ENCODE assay signal across 19 cellular contexts in the genomic region with DNA sequence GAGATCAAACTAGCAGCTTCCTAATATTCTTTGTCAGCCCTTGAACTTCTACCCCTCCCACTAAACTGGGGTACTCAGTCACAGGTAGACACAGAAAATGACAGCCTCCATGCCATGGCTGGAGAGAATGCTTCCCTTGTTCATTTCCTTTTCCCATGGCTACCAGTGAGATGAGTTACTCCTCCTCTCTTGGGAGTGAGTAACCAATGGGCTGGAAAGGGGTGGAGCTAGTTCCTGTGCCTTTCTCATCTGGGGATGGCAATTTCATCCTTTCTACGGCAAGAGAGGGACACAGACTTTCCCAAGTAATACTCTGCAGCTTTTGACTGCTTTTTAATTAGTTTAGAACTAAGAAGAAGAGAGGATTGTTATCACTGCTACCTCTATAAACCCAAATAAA.
A peak's percentile ranks its signal among the peaks of the same experiment; 100 is the strongest.
DNase-seq lines count a peak whose midpoint lies in the region; ATAC-seq and TF ChIP-seq lines count a peak whose summit lies in the region.
"Had no signal": no experiment of that assay in that cellular context is flagged by ENCODE, and none has a peak within 500 bp of the region (broad histone marks: within the 10 kb centered on the region; RNA-seq: fewer than 3 reads in every experiment).

No MANE protein-coding gene starts in this region.

- H3K4me3 ChIP-seq in GM23338 = no peak overlapping the region
- H3K4me3 ChIP-seq: cardiac muscle cell, esophagus squamous epithelium, GM12878, psoas muscle, SJSA1, spleen had no signal

- no peaks in the 10 kb centered on the region for H3K4me1 ChIP-seq in GM23338 (ENCODE audit: insufficient read depth)
- H3K4me1 ChIP-seq: esophagus squamous epithelium, psoas muscle, spleen had no signal

- no peaks in the 10 kb centered on the region for H3K36me3 ChIP-seq in GM23338 (ENCODE audit: insufficient read depth)
- H3K36me3 ChIP-seq: cardiac muscle cell, esophagus squamous epithelium, SJSA1, spleen had no signal

- no peak overlapping the region for H3K4me3 Mint-ChIP-seq in GM23338
- H3K4me3 Mint-ChIP-seq: natural killer cell treated with Interleukin-12 subunit alpha and Interleukin-12 subunit beta and Interleukin-15 and Interleukin-18, amount 100 ng/mL, for 72 hours had no signal

- peaks cover 9% of the 10 kb centered on the region for H3K4me1 Mint-ChIP-seq in GM23338

- no peaks in the 10 kb centered on the region for H3K9me2 ChIP-seq in GM23338 (ENCODE audit: insufficient read depth)

- no peaks in the 10 kb centered on the region for H3K9me3 Mint-ChIP-seq in GM23338

- peak; percentile 6 for DNase-seq in AG08395 (ENCODE audit: low spot score)
- DNase-seq in GM23338 (ENCODE audit: low spot score) = peak; percentile 64
- peak; percentile 50 for DNase-seq in SK-MEL-5 (ENCODE audit: low read depth, low spot score)
- DNase-seq in iPS-NIHi11 (ENCODE audit: low spot score) = peak; percentile 27
- DNase-seq in SHP77 treated with DMSO at 0.1 percent for 48 hours (lab: John Stamatoyannopoulos, UW) = no peak
- no peak for DNase-seq in NOMO-1 treated with DMSO at 0.1 percent for 48 hours (lab: John Stamatoyannopoulos, UW; ENCODE audit: unreplicated experiment)
- DNase-seq: esophagus squamous epithelium, GF-D8, NCI-H1436 treated with DMSO at 0.1 percent for 48 hours, psoas muscle, spleen, T-helper 9 cell had no signal

- H3K36me3 Mint-ChIP-seq in GM23338 (ENCODE audit: low read depth) = no peaks in the 10 kb centered on the region

- no peak overlapping the region for H3K4me2 ChIP-seq in GM23338

- no peaks in the 10 kb centered on the region for H4K20me1 ChIP-seq in GM23338 (replicated peaks; ENCODE audit: insufficient read depth)

- no peaks in the 10 kb centered on the region for H3F3A ChIP-seq in GM23338 (replicated peaks; ENCODE audit: low read depth)

- no peak for TF ChIP-seq CTCF in GM23338 (conservative IDR thresholded peaks at IDR 0.05; ENCODE audit: low read depth in 2 of 2)

- H2AFZ ChIP-seq in GM23338 = no peak overlapping the region

- H3K27ac ChIP-seq in GM23338 (ENCODE audit: low read depth) = no peak overlapping the region
- H3K27ac ChIP-seq: cardiac muscle cell, esophagus squamous epithelium, psoas muscle, SJSA1, spleen had no signal

- no peak overlapping the region for H3K27ac Mint-ChIP-seq in GM23338
- H3K27ac Mint-ChIP-seq: activated T-helper 2 cell treated with anti-CD3 and anti-CD28 coated beads, Interferon-gamma antibody, Interleukin-2, Interleukin-4, amounts not matched to agents 10 μg/mL and 5 μg/mL and 100 μg/mL, durations not matched to agents 14 hours and 24 hours and 36 hours; natural killer cell treated with Interleukin-12 subunit alpha and Interleukin-12 subunit beta and Interleukin-15 and Interleukin-18, amount 100 ng/mL, for 72 hours had no signal

- ATAC-seq in GM23338 (peak; percentile 70), GM18870 (IDR thresholded peaks at IDR 0.05; ENCODE audit: unreplicated experiment) (no peak), HG03432 (IDR thresholded peaks at IDR 0.05; ENCODE audit: unreplicated experiment) (no peak)
- ATAC-seq: GM12878; natural killer cell treated with Interleukin-12 subunit alpha and Interleukin-12 subunit beta and Interleukin-15 and Interleukin-18, amount 100 ng/mL, for 72 hours; psoas muscle had no signal

- in situ Hi-C loops in SK-MEL-5 (cut with HindIII; ENCODE audit: low pct_unique_long_range_greater_than_20kb, low sequenced_read_pairs) = no loop called here

- H3K27me3 Mint-ChIP-seq in GM23338 (ENCODE audit: insufficient read depth, low read depth, poor library complexity) = no peaks in the 10 kb centered on the region
- H3K27me3 Mint-ChIP-seq: natural killer cell treated with Interleukin-12 subunit alpha and Interleukin-12 subunit beta and Interleukin-15 and Interleukin-18, amount 100 ng/mL, for 72 hours had no signal

- H3K27me3 ChIP-seq in GM23338 (ENCODE audit: insufficient read depth) = no peaks in the 10 kb centered on the region
- H3K27me3 ChIP-seq: cardiac muscle cell, esophagus squamous epithelium, SJSA1, spleen had no signal

- no peaks in the 10 kb centered on the region for H3K79me2 ChIP-seq in GM23338 (replicated peaks; ENCODE audit: insufficient read depth)

TF ChIP-seq in GM23338, 12 proteins besides CTCF, POLR2A, EP300 and RAD21 (continues in another document):
- TF ChIP-seq POLR2AphosphoS5 (IDR thresholded peaks at IDR 0.05; ENCODE audit: low read depth) = no peak
- no peak for TF ChIP-seq STAT1 (IDR thresholded peaks at IDR 0.05; ENCODE audit: unreplicated experiment)
- TF ChIP-seq EZH2 (IDR thresholded peaks at IDR 0.05; ENCODE audit: low read depth, unreplicated experiment) = no peak
- TF ChIP-seq EZH2phosphoT487 (IDR thresholded peaks at IDR 0.05; ENCODE audit: unreplicated experiment) = no peak
- TF ChIP-seq, protein P1, sequence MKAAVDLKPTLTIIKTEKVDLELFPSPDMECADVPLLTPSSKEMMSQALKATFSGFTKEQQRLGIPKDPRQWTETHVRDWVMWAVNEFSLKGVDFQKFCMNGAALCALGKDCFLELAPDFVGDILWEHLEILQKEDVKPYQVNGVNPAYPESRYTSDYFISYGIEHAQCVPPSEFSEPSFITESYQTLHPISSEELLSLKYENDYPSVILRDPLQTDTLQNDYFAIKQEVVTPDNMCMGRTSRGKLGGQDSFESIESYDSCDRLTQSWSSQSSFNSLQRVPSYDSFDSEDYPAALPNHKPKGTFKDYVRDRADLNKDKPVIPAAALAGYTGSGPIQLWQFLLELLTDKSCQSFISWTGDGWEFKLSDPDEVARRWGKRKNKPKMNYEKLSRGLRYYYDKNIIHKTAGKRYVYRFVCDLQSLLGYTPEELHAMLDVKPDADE (IDR thresholded peaks at IDR 0.05) = no peak
- no peak for TF ChIP-seq NANOG (IDR thresholded peaks at IDR 0.05; ENCODE audit: borderline replicate concordance)
- TF ChIP-seq JUNB (IDR thresholded peaks at IDR 0.05; ENCODE audit: unreplicated experiment) = no peak
- TF ChIP-seq, protein P2, sequence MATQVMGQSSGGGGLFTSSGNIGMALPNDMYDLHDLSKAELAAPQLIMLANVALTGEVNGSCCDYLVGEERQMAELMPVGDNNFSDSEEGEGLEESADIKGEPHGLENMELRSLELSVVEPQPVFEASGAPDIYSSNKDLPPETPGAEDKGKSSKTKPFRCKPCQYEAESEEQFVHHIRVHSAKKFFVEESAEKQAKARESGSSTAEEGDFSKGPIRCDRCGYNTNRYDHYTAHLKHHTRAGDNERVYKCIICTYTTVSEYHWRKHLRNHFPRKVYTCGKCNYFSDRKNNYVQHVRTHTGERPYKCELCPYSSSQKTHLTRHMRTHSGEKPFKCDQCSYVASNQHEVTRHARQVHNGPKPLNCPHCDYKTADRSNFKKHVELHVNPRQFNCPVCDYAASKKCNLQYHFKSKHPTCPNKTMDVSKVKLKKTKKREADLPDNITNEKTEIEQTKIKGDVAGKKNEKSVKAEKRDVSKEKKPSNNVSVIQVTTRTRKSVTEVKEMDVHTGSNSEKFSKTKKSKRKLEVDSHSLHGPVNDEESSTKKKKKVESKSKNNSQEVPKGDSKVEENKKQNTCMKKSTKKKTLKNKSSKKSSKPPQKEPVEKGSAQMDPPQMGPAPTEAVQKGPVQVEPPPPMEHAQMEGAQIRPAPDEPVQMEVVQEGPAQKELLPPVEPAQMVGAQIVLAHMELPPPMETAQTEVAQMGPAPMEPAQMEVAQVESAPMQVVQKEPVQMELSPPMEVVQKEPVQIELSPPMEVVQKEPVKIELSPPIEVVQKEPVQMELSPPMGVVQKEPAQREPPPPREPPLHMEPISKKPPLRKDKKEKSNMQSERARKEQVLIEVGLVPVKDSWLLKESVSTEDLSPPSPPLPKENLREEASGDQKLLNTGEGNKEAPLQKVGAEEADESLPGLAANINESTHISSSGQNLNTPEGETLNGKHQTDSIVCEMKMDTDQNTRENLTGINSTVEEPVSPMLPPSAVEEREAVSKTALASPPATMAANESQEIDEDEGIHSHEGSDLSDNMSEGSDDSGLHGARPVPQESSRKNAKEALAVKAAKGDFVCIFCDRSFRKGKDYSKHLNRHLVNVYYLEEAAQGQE (IDR thresholded peaks at IDR 0.05; ENCODE audit: unreplicated experiment) = no peak
- no peak for TF ChIP-seq ZNF114 (CRISPR knock-in tag; IDR thresholded peaks at IDR 0.05)

Comparison
In these comparisons a context has a peak if more than half of its experiments do, and no peak if none do; other contexts are left out.
1. DNase-seq: peak in AG08395 (single experiment), GM23338 (single experiment), SK-MEL-5 (single experiment) and iPS-NIHi11 (single experiment); none in SHP77 treated with DMSO at 0.1 percent for 48 hours (single experiment) and NOMO-1 treated with DMSO at 0.1 percent for 48 hours (single experiment).